Comparison of ENCODE assay signal across 10 cellular contexts in genomic region chr14:101083564-101084435, GRCh38.
DNase-seq lines count a peak whose midpoint lies in the region; ATAC-seq and TF ChIP-seq lines count a peak whose summit lies in the region.
"Had no signal": no experiment of that assay in that cellular context is flagged by ENCODE, and none has a peak within 500 bp of the region (broad histone marks: within the 10 kb centered on the region; RNA-seq: fewer than 3 reads in every experiment).

No MANE protein-coding gene starts in this region.

- intact Hi-C loops in IMR-90 (cut with micrococcal nuclease), result loop anchor here (5.0 kb wide), 1 partner anchor 544 kb away; no protein-coding TSS in a partner anchor

- no peaks in the 10 kb centered on the region for H3K36me3 ChIP-seq in IMR-90 (ENCODE audit: control insufficient read depth, insufficient read depth, low read length)

- H3K4me3 Mint-ChIP-seq in neural crest cell, result no peak overlapping the region
- H3K4me3 Mint-ChIP-seq: IgD-negative memory B cell had no signal

- no peaks in the 10 kb centered on the region for H3K79me1 ChIP-seq in IMR-90 (ENCODE audit: low read depth in 1 of 2, low read length in 2 of 2)

- TF ChIP-seq POLR2A in IMR-90 (IDR thresholded peaks at IDR 0.05; ENCODE audit: low read depth, low read length), result no peak

- no CpG with 5 or more reads among the region's 18 CpGs for WGBS in IMR-90 (ENCODE audit: extremely low coverage in 2 of 2, insufficient read length in 1 of 2), 2 experiments

- dilution Hi-C loops in IMR-90 (cut with HindIII; ENCODE audit: low sequenced_read_pairs, unreplicated experiment), result no loop called here

- no peak overlapping the region for H2BK20ac ChIP-seq in IMR-90 (ENCODE audit: low read depth, low read length)

- POLR2A ChIA-PET in IMR-90 (lab: Charles Lee; ENCODE audit: unreplicated experiment), result no interaction called here

- H3K9me3 Mint-ChIP-seq in neural crest cell, result peaks cover 4% of the 10 kb centered on the region

- peaks cover 2% of the 10 kb centered on the region; the same call in 1 of the 2 replicates for H3K9me3 ChIP-seq in IMR-90 (ENCODE audit: control insufficient read depth, insufficient read depth, low read length)

- BruUV-seq in IMR-90 (replicated peaks; lab: Mats Ljungman, UMichigan), result no TSS peak

- H3K14ac ChIP-seq in IMR-90 (replicated peaks; ENCODE audit: low read depth, low read length), result peak overlapping the region; percentile 11; the same call in 1 of the 2 replicates

- H3K27ac ChIP-seq in IMR-90 (ENCODE audit: insufficient read depth, low read length), result no peak overlapping the region
- H3K27ac ChIP-seq: psoas muscle had no signal

- no peak overlapping the region for H2AK9ac ChIP-seq in IMR-90 (replicated peaks; ENCODE audit: low read depth, low read length, poor library complexity)

- H4K8ac ChIP-seq in IMR-90 (ENCODE audit: low read depth in 2 of 2, low read length in 2 of 2), result no peak overlapping the region

- no peak overlapping the region for H3K56ac ChIP-seq in IMR-90 (ENCODE audit: extremely low read depth, insufficient read depth, low read length)

- peaks cover 6% of the 10 kb centered on the region; the same call in 1 of the 2 replicates for H3K27me3 ChIP-seq in IMR-90 (ENCODE audit: control insufficient read depth, insufficient read depth, low read length)

- in situ Hi-C loops in IMR-90 (cut with MboI; ENCODE audit: low sequenced_read_pairs), result no loop called here

- H2BK5ac ChIP-seq in IMR-90 (ENCODE audit: low read depth, low read length, poor library complexity, severe bottlenecking), result no peak overlapping the region

- ATAC-seq in IMR-90 (ENCODE audit: low read depth) (no peak; the same call in 1 of the 2 replicates), GM21360 (IDR thresholded peaks at IDR 0.05; ENCODE audit: unreplicated experiment) (no peak)
- ATAC-seq: psoas muscle had no signal

- DNase-seq in ELF-1 (ENCODE audit: low read depth, low spot score) (peak; percentile 50), IMR-90 (no peak), cerebellar cortex (ENCODE audit: low spot score) (peak; percentile 71), neural crest cell (ENCODE audit: low read depth, low spot score) (no peak), NCI-H2081 (lab: John Stamatoyannopoulos, UW) (no peak), DMS153 (lab: John Stamatoyannopoulos, UW) (no peak), pons (ENCODE audit: low spot score) (no peak)
- DNase-seq: psoas muscle had no signal

- no peak overlapping the region for H3K4me2 ChIP-seq in IMR-90 (ENCODE audit: low read depth, low read length)

- 0 out of 2 replicates have a peak, but pooled peaks have one; percentile 8 for TF ChIP-seq CTCF in IMR-90 (conservative IDR thresholded peaks at IDR 0.05; ENCODE audit: low read depth, low read length)
- peak; percentile 42 for TF ChIP-seq CTCF in neural crest cell (conservative IDR thresholded peaks at IDR 0.05)

- H3K4me1 ChIP-seq in IMR-90 (ENCODE audit: control insufficient read depth, insufficient read depth, low read length), result no peaks in the 10 kb centered on the region
- H3K4me1 ChIP-seq: psoas muscle had no signal

- no peak overlapping the region for H4K91ac ChIP-seq in IMR-90 (ENCODE audit: insufficient read depth, low read depth, low read length)

- 0 out of 2 replicates have a peak, but pooled peaks cover 3% of the 10 kb centered on the region for H3K9me1 ChIP-seq in IMR-90 (ENCODE audit: insufficient read depth, low read length)

- CTCF ChIA-PET in IMR-90 (lab: Yijun Ruan, JAX), result interaction anchor here (0.6 kb wide), 1 partner anchor 1106 kb away, joined by 3 read pairs; no protein-coding TSS in a partner anchor

- H2AFZ ChIP-seq in IMR-90 (replicated peaks; ENCODE audit: low read length, poor library complexity), result peak overlapping the region; percentile 34

- H4K20me1 ChIP-seq in IMR-90 (ENCODE audit: insufficient read depth, low read length), result no peaks in the 10 kb centered on the region

- no peak overlapping the region for H4K5ac ChIP-seq in IMR-90 (ENCODE audit: low read depth, low read length)

- H3K4me1 Mint-ChIP-seq in neural crest cell, result peaks cover 4% of the 10 kb centered on the region
- H3K4me1 Mint-ChIP-seq: IgD-negative memory B cell had no signal

- no peak for TF ChIP-seq RAD21 in IMR-90 (IDR thresholded peaks at IDR 0.05; ENCODE audit: low read length)

- peak overlapping the region; percentile 39 for H3K27ac Mint-ChIP-seq in neural crest cell (ENCODE audit: unreplicated experiment)
- H3K27ac Mint-ChIP-seq: IgD-negative memory B cell had no signal

- peaks cover 26% of the 10 kb centered on the region for H3K27me3 Mint-ChIP-seq in neural crest cell (ENCODE audit: low read depth)

- H3K9ac ChIP-seq in IMR-90 (ENCODE audit: low read depth, low read length), result no peak overlapping the region

- no peaks in the 10 kb centered on the region for H3K36me3 Mint-ChIP-seq in neural crest cell (ENCODE audit: low read depth)
- H3K36me3 Mint-ChIP-seq: IgD-negative memory B cell had no signal

- H3K4me3 ChIP-seq in IMR-90 (ENCODE audit: insufficient read depth, low read depth, low read length), result no peak overlapping the region
- H3K4me3 ChIP-seq: psoas muscle had no signal

- H2BK120ac ChIP-seq in IMR-90 (ENCODE audit: low read depth, low read length), result no peak overlapping the region

- no peak overlapping the region for H2AK5ac ChIP-seq in IMR-90 (ENCODE audit: low read depth, low read length)

- H3K4ac ChIP-seq in IMR-90 (ENCODE audit: low read depth, low read length), result no peak overlapping the region

- no peak overlapping the region for H3K23ac ChIP-seq in IMR-90 (ENCODE audit: low read depth, low read length)

- no peak overlapping the region for H2BK15ac ChIP-seq in IMR-90 (ENCODE audit: low read depth, low read length)

- H3K18ac ChIP-seq in IMR-90 (ENCODE audit: low read depth, low read length), result no peak overlapping the region

TF ChIP-seq in IMR-90, 13 proteins besides CTCF, POLR2A, EP300 and RAD21:
- TF ChIP-seq CEBPB (IDR thresholded peaks at IDR 0.05; ENCODE audit: low read depth, low read length) (no peak), SMC3 (IDR thresholded peaks at IDR 0.05; ENCODE audit: low read depth, low read length) (no peak)

Comparison
In these comparisons a context has a peak if more than half of its experiments do, and no peak if none do; other contexts are left out.
1. DNase-seq: peak in ELF-1 (single experiment) and cerebellar cortex (single experiment); none in IMR-90 (single experiment), neural crest cell (single experiment), NCI-H2081 (0 of 2), DMS153 (single experiment) and pons (single experiment).